Comparison of ENCODE assay signal across 31 cellular contexts in the genomic region with DNA sequence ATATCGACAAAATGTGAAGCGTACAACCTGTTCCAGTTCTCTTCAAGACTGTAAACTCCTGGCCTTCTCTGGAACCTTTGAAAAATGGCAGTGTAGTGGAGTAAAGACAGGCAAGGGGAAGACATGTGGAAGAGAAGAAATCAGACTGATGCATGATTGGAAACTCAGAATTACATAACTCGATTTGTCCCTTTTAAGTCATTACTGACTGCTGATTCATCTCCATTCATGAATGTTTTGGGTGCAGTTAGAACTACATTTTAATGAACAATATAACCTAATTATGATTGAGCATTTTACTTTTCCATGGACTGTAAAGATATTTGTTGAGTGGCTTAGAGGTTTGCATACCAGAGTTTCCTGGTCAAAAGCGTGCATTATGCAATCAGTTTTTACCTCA. TPM values are rescaled to one million over a fixed set of nuclear protein-coding genes. Genes with fewer than 3 reads are reported as not detected.
"Had no signal": no experiment of that assay in that cellular context is flagged by ENCODE, and none has a peak within 500 bp of the region (broad histone marks: within the 10 kb centered on the region; RNA-seq: fewer than 3 reads in every experiment).

No MANE protein-coding gene starts in this region.

- H3K27ac Mint-ChIP-seq: immature natural killer cell; naive thymus-derived CD8-positive, alpha-beta T cell; stimulated activated naive B cell treated with anti-CD40 and anti-IgM and Interleukin-4, amounts not matched to agents 10 μg/mL and 1 μg/mL and 100 μg/mL, for 72 hours had no signal

- DNase-seq: immature natural killer cell; kidney; left colon; left lung; lower lobe of right lung; mammary epithelial cell; mesenchymal stem cell; naive thymus-derived CD8-positive, alpha-beta T cell; nucleus accumbens; pancreas; posterior cingulate gyrus; retina; right cardiac atrium; stimulated activated CD4-positive, alpha-beta T cell treated with anti-CD3 and anti-CD28 coated beads, Interleukin-12 subunit alpha, Interleukin-12 subunit beta, amount 100 ng/mL, for 4 hours; stimulated activated CD4-positive, alpha-beta T cell treated with anti-CD3 and anti-CD28 coated beads, Interleukin-15, amount 100 ng/mL, for 24 hours; stimulated activated CD4-positive, alpha-beta T cell treated with anti-CD3 and anti-CD28 coated beads, Interleukin-2, amount 100 ng/mL, for 24 hours; stimulated activated CD4-positive, alpha-beta T cell treated with anti-CD3 and anti-CD28 coated beads, Interleukin-4, amount 100 ng/mL, for 1 hour; stimulated activated naive B cell treated with anti-CD40 and anti-IgM and Interleukin-4, amounts not matched to agents 10 μg/mL and 1 μg/mL and 100 μg/mL, for 72 hours; stimulated activated naive CD8-positive, alpha-beta T cell treated with anti-CD3 and anti-CD28 coated beads, Interleukin-15, Interleukin-2, amounts not matched to agents 100 U/mL and 50 U/mL, for 24 hours; stomach; testis; thyroid gland; transverse colon; upper lobe of left lung had no signal

- H3K4me1 Mint-ChIP-seq: immature natural killer cell; naive thymus-derived CD8-positive, alpha-beta T cell; stimulated activated naive B cell treated with anti-CD40 and anti-IgM and Interleukin-4, amounts not matched to agents 10 μg/mL and 1 μg/mL and 100 μg/mL, for 72 hours had no signal

- H3K27me3 Mint-ChIP-seq: stimulated activated naive B cell treated with anti-CD40 and anti-IgM and Interleukin-4, amounts not matched to agents 10 μg/mL and 1 μg/mL and 100 μg/mL, for 72 hours had no signal

- H3K36me3 Mint-ChIP-seq: immature natural killer cell; naive thymus-derived CD8-positive, alpha-beta T cell; stimulated activated naive B cell treated with anti-CD40 and anti-IgM and Interleukin-4, amounts not matched to agents 10 μg/mL and 1 μg/mL and 100 μg/mL, for 72 hours had no signal

- FAIRE-seq: islet of Langerhans, kidney, pancreas had no signal

- H3K4me1 ChIP-seq: left lung, lower lobe of right lung, pancreas, prostate gland, testis, thyroid gland, transverse colon, upper lobe of left lung, vagina had no signal

- H3K4me3 ChIP-seq: left lung, lower lobe of right lung, pancreas, prostate gland, skin epidermis, stomach, testis, thyroid gland, transverse colon, upper lobe of left lung, vagina had no signal

- H3K27me3 ChIP-seq: left lung, pancreas, stomach, testis, thyroid gland, transverse colon, upper lobe of left lung, vagina had no signal

- H3K36me3 ChIP-seq: left lung, lower lobe of right lung, pancreas, prostate gland, stomach, thyroid gland, transverse colon, upper lobe of left lung, vagina had no signal

- H3K9me3 Mint-ChIP-seq: nephron, neural crest cell had no signal

- H3K4me3 Mint-ChIP-seq: immature natural killer cell; naive thymus-derived CD8-positive, alpha-beta T cell; nephron; neural crest cell; stimulated activated naive B cell treated with anti-CD40 and anti-IgM and Interleukin-4, amounts not matched to agents 10 μg/mL and 1 μg/mL and 100 μg/mL, for 72 hours had no signal

- ATAC-seq: left colon; left lung; lower lobe of right lung; naive thymus-derived CD8-positive, alpha-beta T cell; pancreas; right cardiac atrium; sciatic nerve; stimulated activated naive B cell treated with anti-CD40 and anti-IgM and Interleukin-4, amounts not matched to agents 10 μg/mL and 1 μg/mL and 100 μg/mL, for 72 hours; stimulated activated naive CD8-positive, alpha-beta T cell treated with anti-CD3 and anti-CD28 coated beads, Interleukin-15, Interleukin-2, amounts not matched to agents 100 U/mL and 50 U/mL, for 24 hours had no signal

- H3K27ac ChIP-seq: left lung, lower lobe of right lung, pancreas, prostate gland, skin epidermis, stomach, testis, thyroid gland, transverse colon, upper lobe of left lung, vagina had no signal

RNA-seq across cellular contexts. Expression of a gene that starts 32.9 kb away (rescaled TPM):
- total RNA-seq: mammary epithelial cell; naive thymus-derived CD8-positive, alpha-beta T cell had no signal
- polyA plus RNA-seq: immature natural killer cell; naive thymus-derived CD8-positive, alpha-beta T cell had no signal
